9 cellular contexts compared by ENCODE assay signal in genomic region chr16:3774156-3774767, GRCh38. TPM values are rescaled to one million over a fixed set of nuclear protein-coding genes. Genes with fewer than 3 reads are reported as not detected.
DNase-seq lines count a peak whose midpoint lies in the region; ATAC-seq and TF ChIP-seq lines count a peak whose summit lies in the region.
"Had no signal": no experiment of that assay in that cellular context is flagged by ENCODE, and none has a peak within 500 bp of the region (broad histone marks: within the 10 kb centered on the region; RNA-seq: fewer than 3 reads in every experiment).

No MANE protein-coding gene starts in this region.

- peaks cover 25% of the 10 kb centered on the region for H3K4me1 ChIP-seq in psoas muscle

- no peak for TF ChIP-seq CTCF in psoas muscle (IDR thresholded peaks at IDR 0.05)

- WGBS in psoas muscle, 3 donors, result 16 to 28% (median 19%) methylated on average over 6 of the region's 6 CpGs

- no peaks in the 10 kb centered on the region for H3K9me3 ChIP-seq in psoas muscle

- H3K27me3 ChIP-seq in psoas muscle (ENCODE audit: insufficient read depth in 3 of 3, low read length in 2 of 3), result no peaks in the 10 kb centered on the region

- DNase-seq in G401 (ENCODE audit: low spot score) (peak; percentile 58), NCI-H69 (lab: John Stamatoyannopoulos, UW) (peak; percentile 57), foreskin melanocyte (peak; percentile 34), psoas muscle (no peak), left colon (no peak)
- no peak for DNase-seq in activated naive CD4-positive, alpha-beta T cell treated with anti-CD3 and anti-CD28 coated beads, Interleukin-2, amount 50 U/mL, for 16 hours
- DNase-seq: islet precursor cell, T-helper 2 cell had no signal

- H3K36me3 ChIP-seq in psoas muscle (ENCODE audit: insufficient read depth in 1 of 2, low read depth in 1 of 2), result peaks cover 5 to 95% of the 10 kb centered on the region in 2 donors

- H3K4me3 ChIP-seq in psoas muscle, result no peak overlapping the region

- peak overlapping the region; percentile 46 for H3K27ac ChIP-seq in psoas muscle

- intact Hi-C loops in psoas muscle (cut with DNase I), result loop anchor here (5.0 kb wide), 2 partner anchors 88 to 98 kb away; no protein-coding TSS in a partner anchor
- intact Hi-C loops in left colon (cut with DNase I, micrococcal nuclease), result no loop called here

- peak; percentile 44 to 67 (median 58) for ATAC-seq in psoas muscle
- no peak for ATAC-seq in HG03439 (IDR thresholded peaks at IDR 0.05; ENCODE audit: unreplicated experiment)
- no peak for ATAC-seq in left colon

- in situ Hi-C loops in G401 (cut with HindIII; ENCODE audit: low sequenced_read_pairs), result no loop called here

RNA-seq across cellular contexts. Expression of gene TRAP1, which starts 56.9 kb away (rescaled TPM):
- total RNA-seq in G401 (2014; rRNA removed; shearing (Covaris generic)), result 75.6 and 93.8 TPM in 2 replicates
- 100 to 1,000 TPM; 112 to 162 (median 142) TPM for total RNA-seq in psoas muscle
- polyA plus RNA-seq in psoas muscle, result 100 to 1,000 TPM in 2 of 3 donors, 10 to 100 TPM in 1; 98.1 to 122 (median 112) TPM
- 10 to 100 TPM; 71.2 to 98.5 TPM for total RNA-seq in left colon

Comparison
In these comparisons a context has a peak if more than half of its experiments do, and no peak if none do; other contexts are left out.
1. DNase-seq: peak in G401 (single experiment), NCI-H69 (single experiment) and foreskin melanocyte (single experiment); none in psoas muscle (0 of 2), left colon (0 of 2) and activated naive CD4-positive, alpha-beta T cell treated with anti-CD3 and anti-CD28 coated beads, Interleukin-2, amount 50 U/mL, for 16 hours (single experiment).
2. ATAC-seq: peak in psoas muscle (4 of 4); none in HG03439 (single experiment) and left colon (single experiment).
3. intact Hi-C loops: an anchor here in psoas muscle (5.0 kb wide); none called in left colon.